Comparison of ENCODE assay signal across 1 cellular context in genomic region chr11:67379061-67380058, GRCh38.
TF ChIP-seq lines count a peak whose summit lies in the region.

No MANE protein-coding gene starts in this region.

TF ChIP-seq in SK-N-SH, 30 proteins besides CTCF, POLR2A, EP300 and RAD21 (continued from another document):
- peak; percentile 34 for TF ChIP-seq PBX3 (IDR thresholded peaks at IDR 0.05)
- no peak for TF ChIP-seq MXI1 (IDR thresholded peaks at IDR 0.05; ENCODE audit: low read depth, low read length)
- TF ChIP-seq FOSL2 (IDR thresholded peaks at IDR 0.05; ENCODE audit: borderline replicate concordance, low read depth) = peak; percentile 81; the same call in 1 of the 2 replicates
- TF ChIP-seq JUND (IDR thresholded peaks at IDR 0.05) = peak; percentile 71
- TF ChIP-seq, protein P1, sequence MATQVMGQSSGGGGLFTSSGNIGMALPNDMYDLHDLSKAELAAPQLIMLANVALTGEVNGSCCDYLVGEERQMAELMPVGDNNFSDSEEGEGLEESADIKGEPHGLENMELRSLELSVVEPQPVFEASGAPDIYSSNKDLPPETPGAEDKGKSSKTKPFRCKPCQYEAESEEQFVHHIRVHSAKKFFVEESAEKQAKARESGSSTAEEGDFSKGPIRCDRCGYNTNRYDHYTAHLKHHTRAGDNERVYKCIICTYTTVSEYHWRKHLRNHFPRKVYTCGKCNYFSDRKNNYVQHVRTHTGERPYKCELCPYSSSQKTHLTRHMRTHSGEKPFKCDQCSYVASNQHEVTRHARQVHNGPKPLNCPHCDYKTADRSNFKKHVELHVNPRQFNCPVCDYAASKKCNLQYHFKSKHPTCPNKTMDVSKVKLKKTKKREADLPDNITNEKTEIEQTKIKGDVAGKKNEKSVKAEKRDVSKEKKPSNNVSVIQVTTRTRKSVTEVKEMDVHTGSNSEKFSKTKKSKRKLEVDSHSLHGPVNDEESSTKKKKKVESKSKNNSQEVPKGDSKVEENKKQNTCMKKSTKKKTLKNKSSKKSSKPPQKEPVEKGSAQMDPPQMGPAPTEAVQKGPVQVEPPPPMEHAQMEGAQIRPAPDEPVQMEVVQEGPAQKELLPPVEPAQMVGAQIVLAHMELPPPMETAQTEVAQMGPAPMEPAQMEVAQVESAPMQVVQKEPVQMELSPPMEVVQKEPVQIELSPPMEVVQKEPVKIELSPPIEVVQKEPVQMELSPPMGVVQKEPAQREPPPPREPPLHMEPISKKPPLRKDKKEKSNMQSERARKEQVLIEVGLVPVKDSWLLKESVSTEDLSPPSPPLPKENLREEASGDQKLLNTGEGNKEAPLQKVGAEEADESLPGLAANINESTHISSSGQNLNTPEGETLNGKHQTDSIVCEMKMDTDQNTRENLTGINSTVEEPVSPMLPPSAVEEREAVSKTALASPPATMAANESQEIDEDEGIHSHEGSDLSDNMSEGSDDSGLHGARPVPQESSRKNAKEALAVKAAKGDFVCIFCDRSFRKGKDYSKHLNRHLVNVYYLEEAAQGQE (IDR thresholded peaks at IDR 0.05; ENCODE audit: low read depth, low read length) = no peak
- TF ChIP-seq NFIC (IDR thresholded peaks at IDR 0.05; ENCODE audit: borderline replicate concordance) = peak; percentile 56
- no peak for TF ChIP-seq SIN3A (IDR thresholded peaks at IDR 0.05; ENCODE audit: borderline replicate concordance, low read depth, low read length)
- TF ChIP-seq POLR2AphosphoS5 (IDR thresholded peaks at IDR 0.05; ENCODE audit: low read depth, low read length) = peak; percentile 54; the same call in 1 of the 2 replicates
